14 cellular contexts compared by ENCODE assay signal in the genomic region with DNA sequence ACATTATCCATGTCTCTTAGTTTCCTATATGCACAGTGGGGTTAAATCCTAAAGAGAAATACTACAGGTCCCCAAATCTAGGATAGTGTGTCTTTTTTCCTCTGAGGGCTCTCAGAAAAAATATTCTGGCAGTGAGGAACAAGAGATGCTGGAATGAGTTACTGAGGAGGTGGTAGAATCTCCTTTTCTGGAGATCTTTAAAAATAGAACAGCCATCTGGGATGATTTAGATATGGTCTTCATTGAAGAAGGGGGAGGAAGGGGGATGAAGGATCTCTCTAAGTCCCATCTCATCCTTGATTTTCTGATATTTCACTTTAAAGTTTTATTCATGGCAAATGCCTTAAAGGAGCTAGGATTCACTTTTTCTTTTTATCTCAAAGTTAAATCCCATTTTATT.
DNase-seq lines count a peak whose midpoint lies in the region; ATAC-seq, FAIRE-seq and TF ChIP-seq lines count a peak whose summit lies in the region.
"Had no signal": no experiment of that assay in that cellular context is flagged by ENCODE, and none has a peak within 500 bp of the region (broad histone marks: within the 10 kb centered on the region; RNA-seq: fewer than 3 reads in every experiment).

No MANE protein-coding gene starts in this region.

- H3K4me3 ChIP-seq in pancreas (no peak overlapping the region), upper lobe of left lung (no peak overlapping the region)

- H3K9me3 ChIP-seq in pancreas (no peaks in the 10 kb centered on the region), upper lobe of left lung (no peaks in the 10 kb centered on the region)

- DNase-seq in fibroblast of gingiva (ENCODE audit: low read depth) (peak; percentile 41), pancreas (no peak), upper lobe of left lung (no peak), NCI-H2196 treated with DMSO at 0.1 percent for 48 hours (lab: John Stamatoyannopoulos, UW; ENCODE audit: unreplicated experiment) (no peak), NCI-H69 (lab: John Stamatoyannopoulos, UW) (no peak)
- DNase-seq: activated B cell treated with CpG ODN at 0.5 μM for 24 hours; effector CD4-positive, alpha-beta T cell; NCI-H1417 treated with DMSO at 0.1 percent for 48 hours; NCI-H524 treated with DMSO at 0.1 percent for 48 hours; SIG-M5; stimulated activated CD4-positive, alpha-beta T cell treated with anti-CD3 and anti-CD28 coated beads, Interleukin-4, amount 100 ng/mL, for 1 hour; stimulated activated naive CD4-positive, alpha-beta T cell had no signal

- H3K27ac ChIP-seq in pancreas = peak overlapping the region; percentile 10 to 72 (median 52)
- peak overlapping the region; percentile 27 to 59 (median 48) for H3K27ac ChIP-seq in upper lobe of left lung

- no peak for TF ChIP-seq EP300 in upper lobe of left lung (IDR thresholded peaks at IDR 0.05)

- peak; percentile 67 for FAIRE-seq in pancreas (lab: Jason Lieb, UNC)

- H3K36me3 ChIP-seq in pancreas (no peaks in the 10 kb centered on the region), upper lobe of left lung (no peaks in the 10 kb centered on the region)

- H3K4me1 ChIP-seq in pancreas = peaks cover 18 to 67% (median 53%) of the 10 kb centered on the region in 3 donors
- H3K4me1 ChIP-seq in upper lobe of left lung = peaks cover 36 to 56% (median 53%) of the 10 kb centered on the region in 4 donors

- TF ChIP-seq CTCF in pancreas (IDR thresholded peaks at IDR 0.05) = no peak
- TF ChIP-seq CTCF in upper lobe of left lung (IDR thresholded peaks at IDR 0.05) = no peak

- ATAC-seq in SK-N-SH treated with all-trans-retinoic acid at 6 μM for 48 hours = peak; percentile 52
- no peak for ATAC-seq in pancreas
- ATAC-seq in upper lobe of left lung (ENCODE audit: low FRiP score in 2 of 2) = no peak
- ATAC-seq in GM21529 (IDR thresholded peaks at IDR 0.05; ENCODE audit: unreplicated experiment) = no peak

- H3K27me3 ChIP-seq in pancreas (no peaks in the 10 kb centered on the region), upper lobe of left lung (no peaks in the 10 kb centered on the region)

- intact Hi-C loops in pancreas (cut with DNase I) = no loop called here

- TF ChIP-seq POLR2A in upper lobe of left lung (IDR thresholded peaks at IDR 0.05) = no peak

TF ChIP-seq in SK-N-SH treated with all-trans-retinoic acid at 6 μM for 48 hours, 23 proteins besides CTCF, POLR2A, EP300 and RAD21:
- no peak for TF ChIP-seq OSR1 (CRISPR knock-in tag; IDR thresholded peaks at IDR 0.05)
- TF ChIP-seq RARB (CRISPR knock-in tag; IDR thresholded peaks at IDR 0.05) = no peak
- no peak for TF ChIP-seq ARNTL (CRISPR knock-in tag; IDR thresholded peaks at IDR 0.05; ENCODE audit: borderline replicate concordance, low read depth)
- TF ChIP-seq BACH2 (CRISPR knock-in tag; IDR thresholded peaks at IDR 0.05; ENCODE audit: borderline replicate concordance) = no peak
- no peak for TF ChIP-seq ZNF70 (CRISPR knock-in tag; IDR thresholded peaks at IDR 0.05)
- TF ChIP-seq GLIS3 (CRISPR knock-in tag; IDR thresholded peaks at IDR 0.05) = no peak
- TF ChIP-seq ISL1 (CRISPR knock-in tag; IDR thresholded peaks at IDR 0.05) = no peak
- TF ChIP-seq CSDC2 (CRISPR knock-in tag; IDR thresholded peaks at IDR 0.05) = no peak
- no peak for TF ChIP-seq ZC3H10 (CRISPR knock-in tag; IDR thresholded peaks at IDR 0.05)
- no peak for TF ChIP-seq TOX (CRISPR knock-in tag; IDR thresholded peaks at IDR 0.05; ENCODE audit: borderline replicate concordance)
- no peak for TF ChIP-seq ZNF565 (CRISPR knock-in tag; conservative IDR thresholded peaks at IDR 0.05; ENCODE audit: low read depth)
- TF ChIP-seq, protein P1, sequence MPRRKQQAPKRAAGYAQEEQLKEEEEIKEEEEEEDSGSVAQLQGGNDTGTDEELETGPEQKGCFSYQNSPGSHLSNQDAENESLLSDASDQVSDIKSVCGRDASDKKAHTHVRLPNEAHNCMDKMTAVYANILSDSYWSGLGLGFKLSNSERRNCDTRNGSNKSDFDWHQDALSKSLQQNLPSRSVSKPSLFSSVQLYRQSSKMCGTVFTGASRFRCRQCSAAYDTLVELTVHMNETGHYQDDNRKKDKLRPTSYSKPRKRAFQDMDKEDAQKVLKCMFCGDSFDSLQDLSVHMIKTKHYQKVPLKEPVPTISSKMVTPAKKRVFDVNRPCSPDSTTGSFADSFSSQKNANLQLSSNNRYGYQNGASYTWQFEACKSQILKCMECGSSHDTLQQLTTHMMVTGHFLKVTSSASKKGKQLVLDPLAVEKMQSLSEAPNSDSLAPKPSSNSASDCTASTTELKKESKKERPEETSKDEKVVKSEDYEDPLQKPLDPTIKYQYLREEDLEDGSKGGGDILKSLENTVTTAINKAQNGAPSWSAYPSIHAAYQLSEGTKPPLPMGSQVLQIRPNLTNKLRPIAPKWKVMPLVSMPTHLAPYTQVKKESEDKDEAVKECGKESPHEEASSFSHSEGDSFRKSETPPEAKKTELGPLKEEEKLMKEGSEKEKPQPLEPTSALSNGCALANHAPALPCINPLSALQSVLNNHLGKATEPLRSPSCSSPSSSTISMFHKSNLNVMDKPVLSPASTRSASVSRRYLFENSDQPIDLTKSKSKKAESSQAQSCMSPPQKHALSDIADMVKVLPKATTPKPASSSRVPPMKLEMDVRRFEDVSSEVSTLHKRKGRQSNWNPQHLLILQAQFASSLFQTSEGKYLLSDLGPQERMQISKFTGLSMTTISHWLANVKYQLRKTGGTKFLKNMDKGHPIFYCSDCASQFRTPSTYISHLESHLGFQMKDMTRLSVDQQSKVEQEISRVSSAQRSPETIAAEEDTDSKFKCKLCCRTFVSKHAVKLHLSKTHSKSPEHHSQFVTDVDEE (CRISPR knock-in tag; IDR thresholded peaks at IDR 0.05) = no peak
- no peak for TF ChIP-seq SNAI2 (CRISPR knock-in tag; IDR thresholded peaks at IDR 0.05)
- TF ChIP-seq CSRNP3 (CRISPR knock-in tag; IDR thresholded peaks at IDR 0.05) = no peak
- TF ChIP-seq PATZ1 (CRISPR knock-in tag; IDR thresholded peaks at IDR 0.05; ENCODE audit: borderline replicate concordance) = no peak
- TF ChIP-seq ZFP30 (CRISPR knock-in tag; IDR thresholded peaks at IDR 0.05) = no peak
- TF ChIP-seq PPARA (CRISPR knock-in tag; IDR thresholded peaks at IDR 0.05; ENCODE audit: borderline replicate concordance) = no peak
- TF ChIP-seq ZFP3 (CRISPR knock-in tag; IDR thresholded peaks at IDR 0.05) = no peak
- TF ChIP-seq, protein P2, sequence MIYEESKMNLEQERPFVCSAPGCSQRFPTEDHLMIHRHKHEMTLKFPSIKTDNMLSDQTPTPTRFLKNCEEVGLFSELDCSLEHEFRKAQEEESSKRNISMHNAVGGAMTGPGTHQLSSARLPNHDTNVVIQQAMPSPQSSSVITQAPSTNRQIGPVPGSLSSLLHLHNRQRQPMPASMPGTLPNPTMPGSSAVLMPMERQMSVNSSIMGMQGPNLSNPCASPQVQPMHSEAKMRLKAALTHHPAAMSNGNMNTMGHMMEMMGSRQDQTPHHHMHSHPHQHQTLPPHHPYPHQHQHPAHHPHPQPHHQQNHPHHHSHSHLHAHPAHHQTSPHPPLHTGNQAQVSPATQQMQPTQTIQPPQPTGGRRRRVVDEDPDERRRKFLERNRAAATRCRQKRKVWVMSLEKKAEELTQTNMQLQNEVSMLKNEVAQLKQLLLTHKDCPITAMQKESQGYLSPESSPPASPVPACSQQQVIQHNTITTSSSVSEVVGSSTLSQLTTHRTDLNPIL (CRISPR knock-in tag; IDR thresholded peaks at IDR 0.05; ENCODE audit: low read depth) = no peak
- TF ChIP-seq TCF4 (CRISPR knock-in tag; IDR thresholded peaks at IDR 0.05; ENCODE audit: borderline replicate concordance) = no peak
